Comparison of ENCODE assay signal across 9 cellular contexts in genomic region chr1:36204347-36204909, GRCh38. TPM values are rescaled to one million over a fixed set of nuclear protein-coding genes. Genes with fewer than 3 reads are reported as not detected.
DNase-seq lines count a peak whose midpoint lies in the region; ATAC-seq and TF ChIP-seq lines count a peak whose summit lies in the region.
"Had no signal": no experiment of that assay in that cellular context is flagged by ENCODE, and none has a peak within 500 bp of the region (broad histone marks: within the 10 kb centered on the region; RNA-seq: fewer than 3 reads in every experiment).

No MANE protein-coding gene starts in this region.

- H3K27ac ChIP-seq in layer of hippocampus (ENCODE audit: low read depth, low read length) (peak overlapping the region; percentile 87), suprapubic skin (peak overlapping the region; percentile 82)

- TF ChIP-seq EP300 in suprapubic skin (IDR thresholded peaks at IDR 0.05) = no peak

- TF ChIP-seq CTCF in suprapubic skin (IDR thresholded peaks at IDR 0.05) (no peak), omental fat pad (IDR thresholded peaks at IDR 0.05) (no peak)

- no peaks in the 10 kb centered on the region for H3K27me3 ChIP-seq in layer of hippocampus (ENCODE audit: control insufficient read depth, insufficient read depth, low read length)
- no peaks in the 10 kb centered on the region for H3K27me3 ChIP-seq in suprapubic skin

- ATAC-seq in omental fat pad (ENCODE audit: low FRiP score) (no peak), GM19452 (IDR thresholded peaks at IDR 0.05; ENCODE audit: unreplicated experiment) (no peak)

- no peak overlapping the region for H3K4me3 ChIP-seq in suprapubic skin

- no peaks in the 10 kb centered on the region for H3K9me3 ChIP-seq in suprapubic skin

- H3K4me1 ChIP-seq in suprapubic skin = peaks cover 39% of the 10 kb centered on the region

- no peak for TF ChIP-seq POLR2A in suprapubic skin (IDR thresholded peaks at IDR 0.05)

- WGBS in suprapubic skin = 71% methylated on average over 5 of the region's 6 CpGs

- H3K36me3 ChIP-seq in suprapubic skin = no peaks in the 10 kb centered on the region

- peak; percentile 57 for DNase-seq in H4 (ENCODE audit: low spot score)
- DNase-seq in astrocyte of the hippocampus (ENCODE audit: low read depth, low spot score) = peak; percentile 60
- DNase-seq in suprapubic skin (ENCODE audit: low spot score in 2 of 2) = no peak
- DNase-seq in hepatic stellate cell (ENCODE audit: low spot score) = no peak
- DNase-seq in omental fat pad (ENCODE audit: low spot score) = no peak
- DNase-seq in stimulated activated naive CD4-positive, alpha-beta T cell treated with Interleukin-2 at 50 U/mL for 16 hours (lab: John Stamatoyannopoulos, UW) = no peak
- DNase-seq: NCI-H146 had no signal

RNA-seq across cellular contexts. Expression of gene THRAP3, which starts 19.8 kb away (rescaled TPM):
- total RNA-seq in H4 (2014; rRNA removed; shearing (Covaris generic)) = 46.2 and 69.8 TPM in 2 replicates
- total RNA-seq in suprapubic skin = 10 to 100 TPM; 73.3 to 93.3 (median 78.2) TPM
- total RNA-seq in omental fat pad = 10 to 100 TPM; 77.2 to 99.5 (median 86.2) TPM

RNA-seq across cellular contexts. Expression of gene MAP7D1, which starts 48.5 kb away (rescaled TPM):
- 59.1 and 79.3 TPM in 2 replicates for total RNA-seq in H4 (2014; rRNA removed; shearing (Covaris generic))
- total RNA-seq in suprapubic skin (100 to 1,000 TPM in 1 of 4 donors, 10 to 100 TPM in 3; 80.0 to 119 (median 94.6) TPM), omental fat pad (100 to 1,000 TPM in 3 of 4 donors, 10 to 100 TPM in 1; 73.3 to 244 (median 115) TPM)

RNA-seq across cellular contexts. Expression of gene TRAPPC3, which starts 55.1 kb away (rescaled TPM):
- total RNA-seq in H4 (2014; rRNA removed; shearing (Covaris generic)) = 105 and 110 TPM in 2 replicates
- 100 to 1,000 TPM in 2 of 4 donors, 10 to 100 TPM in 2; 68.7 to 111 (median 97.5) TPM for total RNA-seq in suprapubic skin
- 100 to 1,000 TPM in 1 of 4 donors, 10 to 100 TPM in 3; 76.3 to 104 (median 83.2) TPM for total RNA-seq in omental fat pad

Comparison
In these comparisons a context has a peak if more than half of its experiments do, and no peak if none do; other contexts are left out.
1. DNase-seq: peak in H4 (single experiment) and astrocyte of the hippocampus (single experiment); none in suprapubic skin (0 of 2), hepatic stellate cell (single experiment), omental fat pad (single experiment) and stimulated activated naive CD4-positive, alpha-beta T cell treated with Interleukin-2 at 50 U/mL for 16 hours (single experiment).